10 cellular contexts compared by ENCODE assay signal in the genomic region with DNA sequence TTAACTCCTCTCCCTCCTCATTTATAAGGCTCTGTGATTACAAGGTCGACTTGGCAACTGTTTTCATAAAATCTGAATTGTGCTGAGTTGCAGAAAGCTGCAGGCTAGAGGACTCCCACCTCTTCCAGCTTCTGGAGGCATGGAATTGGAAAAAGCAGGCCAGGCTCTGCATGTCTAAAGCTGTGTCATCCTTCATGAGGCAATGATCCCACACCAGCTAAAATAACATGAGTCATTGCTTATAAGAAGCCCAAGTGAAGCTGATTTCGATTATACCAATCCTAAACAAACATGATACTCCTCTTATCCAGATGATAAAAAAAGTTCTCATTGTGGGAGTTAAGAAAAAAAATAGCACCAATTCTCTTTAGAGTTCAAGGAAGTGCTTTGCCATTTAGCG. TPM values are rescaled to one million over a fixed set of nuclear protein-coding genes. Genes with fewer than 3 reads are reported as not detected.
A peak's percentile ranks its signal among the peaks of the same experiment; 100 is the strongest.
DNase-seq lines count a peak whose midpoint lies in the region; ATAC-seq, FAIRE-seq and TF ChIP-seq lines count a peak whose summit lies in the region.
"Had no signal": no experiment of that assay in that cellular context is flagged by ENCODE, and none has a peak within 500 bp of the region (broad histone marks: within the 10 kb centered on the region; RNA-seq: fewer than 3 reads in every experiment).

No MANE protein-coding gene starts in this region.

- H3K9me3 ChIP-seq in left lung (no peaks in the 10 kb centered on the region), tibial nerve (no peaks in the 10 kb centered on the region), kidney (ENCODE audit: control insufficient read depth in 1 of 2, low read length in 2 of 2) (no peaks in the 10 kb centered on the region)
- no peaks in the 10 kb centered on the region for H3K9me3 ChIP-seq in CD8-positive, alpha-beta T cell (ENCODE audit: low read length)

- peak overlapping the region in 1 of 2 donors; percentile 69 for H3K27ac ChIP-seq in left lung
- peak overlapping the region in 3 of 4 donors; percentile 32 to 59 (median 54) for H3K27ac ChIP-seq in tibial nerve
- no peak overlapping the region for H3K27ac ChIP-seq in kidney (ENCODE audit: low read depth in 2 of 2, low read length in 2 of 2)
- H3K27ac ChIP-seq in CD8-positive, alpha-beta T cell (ENCODE audit: low read depth, low read length): no peak overlapping the region

- POLR2A ChIA-PET in CD8-positive, alpha-beta T cell (lab: Charles Lee): no interaction called here

- WGBS in tibial nerve, 2 donors: 22 to 28% methylated on average over 3 of the region's 3 CpGs

- intact Hi-C loops in left lung (cut with DNase I) (no loop called here), kidney (cut with DNase I) (no loop called here)
- intact Hi-C loops in CD8-positive, alpha-beta T cell (cut with DNase I, micrococcal nuclease): no loop called here

- no peaks in the 10 kb centered on the region for H3K27me3 Mint-ChIP-seq in CD8-positive, alpha-beta T cell (ENCODE audit: low read depth)

- no peaks in the 10 kb centered on the region for H3K4me1 Mint-ChIP-seq in CD8-positive, alpha-beta T cell (ENCODE audit: low read depth)
- H3K4me1 Mint-ChIP-seq: activated CD4-positive, alpha-beta T cell treated with anti-CD3 and anti-CD28 coated beads for 36 hours had no signal

- H3K27me3 ChIP-seq in left lung (no peaks in the 10 kb centered on the region), tibial nerve (no peaks in the 10 kb centered on the region)
- H3K27me3 ChIP-seq in CD8-positive, alpha-beta T cell (ENCODE audit: insufficient read depth, low read length): no peaks in the 10 kb centered on the region

- H3K9ac ChIP-seq in kidney (ENCODE audit: low read length in 2 of 2): peak overlapping the region in 1 of 2 donors; percentile 2

- H3K4me3 ChIP-seq in cardiac fibroblast (replicated peaks in 1 of 2; ENCODE audit: low read depth in 2 of 2, low read length in 2 of 2): no peak overlapping the region
- H3K4me3 ChIP-seq in left lung: no peak overlapping the region
- H3K4me3 ChIP-seq in tibial nerve: no peak overlapping the region
- H3K4me3 ChIP-seq in kidney (ENCODE audit: low read length in 2 of 2): no peak overlapping the region
- no peak overlapping the region for H3K4me3 ChIP-seq in CD8-positive, alpha-beta T cell (ENCODE audit: low read depth, low read length)

- no peaks in the 10 kb centered on the region for H3K9me3 Mint-ChIP-seq in CD8-positive, alpha-beta T cell

- DNase-seq in HTR-8/SVneo (ENCODE audit: insufficient read length, low spot score): peak; percentile 63
- peak; percentile 94 to 96 for DNase-seq in cardiac fibroblast (ENCODE audit: low read depth in 2 of 2)
- DNase-seq in left lung: peak in 1 of 2 donors; percentile 41
- DNase-seq in tibial nerve (ENCODE audit: low spot score in 2 of 2): peak in 1 of 2 donors; percentile 50
- DNase-seq in kidney: no peak
- no peak for DNase-seq in middle frontal gyrus (ENCODE audit: extremely low spot score, low spot score)
- DNase-seq in CD8-positive, alpha-beta T cell: no peak
- no peak for DNase-seq in 8988T
- DNase-seq: activated CD4-positive, alpha-beta T cell treated with anti-CD3 and anti-CD28 coated beads for 36 hours; NCI-H2029 treated with DMSO at 0.1 percent for 48 hours had no signal

- H3K4me1 ChIP-seq in left lung (peaks cover 0 to 3% of the 10 kb centered on the region in 2 donors), tibial nerve (peaks cover 0 to 12% (median 0%) of the 10 kb centered on the region in 4 donors), kidney (ENCODE audit: control insufficient read depth in 1 of 2, insufficient read depth in 1 of 2, low read depth in 1 of 2, low read length in 2 of 2) (peaks cover 4 to 10% of the 10 kb centered on the region in 2 donors)
- no peaks in the 10 kb centered on the region for H3K4me1 ChIP-seq in CD8-positive, alpha-beta T cell (ENCODE audit: insufficient read depth, low read length)

- peak; percentile 55 for FAIRE-seq in HTR-8/SVneo (lab: Jason Lieb, UNC)
- no peak for FAIRE-seq in kidney (lab: Jason Lieb, UNC)

- TF ChIP-seq EP300 in tibial nerve (IDR thresholded peaks at IDR 0.05): peak in 1 of 2 donors; percentile 57

- TF ChIP-seq CTCF in cardiac fibroblast (IDR thresholded peaks at IDR 0.05; ENCODE audit: low read depth, low read length) (no peak), left lung (IDR thresholded peaks at IDR 0.05) (no peak), tibial nerve (IDR thresholded peaks at IDR 0.05) (no peak), kidney (IDR thresholded peaks at IDR 0.05; ENCODE audit: borderline replicate concordance, extremely low read depth, insufficient read depth) (no peak)
- TF ChIP-seq CTCF in CD8-positive, alpha-beta T cell (IDR thresholded peaks at IDR 0.05): no peak

- no peak for TF ChIP-seq POLR2A in tibial nerve (IDR thresholded peaks at IDR 0.05)

- H3K4me3 Mint-ChIP-seq in CD8-positive, alpha-beta T cell: no peak overlapping the region
- H3K4me3 Mint-ChIP-seq: activated CD4-positive, alpha-beta T cell treated with anti-CD3 and anti-CD28 coated beads for 36 hours had no signal

- CTCF ChIA-PET in CD8-positive, alpha-beta T cell (lab: Charles Lee): interaction anchor here (0.9 kb wide), 1 partner anchor 26 kb away, joined by 3 read pairs; no protein-coding TSS in a partner anchor

- peak; percentile 89 for ATAC-seq in left lung
- ATAC-seq in CD8-positive, alpha-beta T cell: no peak
- ATAC-seq: activated CD4-positive, alpha-beta T cell treated with anti-CD3 and anti-CD28 coated beads for 36 hours had no signal

- no peaks in the 10 kb centered on the region for H3K36me3 ChIP-seq in left lung
- H3K36me3 ChIP-seq in tibial nerve: no peaks in the 10 kb centered on the region
- H3K36me3 ChIP-seq in kidney (ENCODE audit: control insufficient read depth in 1 of 2, insufficient read depth in 2 of 2, low read length in 2 of 2): no peaks in the 10 kb centered on the region
- no peaks in the 10 kb centered on the region for H3K36me3 ChIP-seq in CD8-positive, alpha-beta T cell (ENCODE audit: insufficient read depth, low read length)

- no peaks in the 10 kb centered on the region for H3K36me3 Mint-ChIP-seq in CD8-positive, alpha-beta T cell

- no peak overlapping the region for H3K27ac Mint-ChIP-seq in CD8-positive, alpha-beta T cell
- H3K27ac Mint-ChIP-seq: activated CD4-positive, alpha-beta T cell treated with anti-CD3 and anti-CD28 coated beads for 36 hours had no signal

RNA-seq across cellular contexts. Expression of gene ARHGAP28, which starts 11.8 kb away (rescaled TPM):
- total RNA-seq in left lung (10 to 100 TPM; 16.6 to 18.9 TPM), tibial nerve (1 to 10 TPM; 3.6 to 7.8 (median 6.0) TPM), kidney (4.6 TPM)
- polyA plus RNA-seq in kidney (ENCODE audit: insufficient read depth, low read depth, low replicate concordance): 4.6 TPM
- not detected for total RNA-seq in CD8-positive, alpha-beta T cell
- total RNA-seq: activated CD4-positive, alpha-beta T cell treated with anti-CD3 and anti-CD28 coated beads for 36 hours had no signal

Comparison
In these comparisons a context has a peak if more than half of its experiments do, and no peak if none do; other contexts are left out.
1. DNase-seq: peak in HTR-8/SVneo (single experiment) and cardiac fibroblast (2 of 2); none in kidney (single experiment), middle frontal gyrus (single experiment), CD8-positive, alpha-beta T cell (0 of 7) and 8988T (single experiment).
2. H3K27ac ChIP-seq: peak in tibial nerve (3 of 4); none in kidney (0 of 2) and CD8-positive, alpha-beta T cell (single experiment).